ENCODE assay signal across 1 cellular context in genomic region chr7:45592230-45592991, GRCh38.
TF ChIP-seq lines count a peak whose summit lies in the region.

No MANE protein-coding gene starts in this region.

TF ChIP-seq in GM23338, 12 proteins besides CTCF, POLR2A, EP300 and RAD21 (continued from another document):
- TF ChIP-seq ZNF462 (CRISPR knock-in tag; IDR thresholded peaks at IDR 0.05) (no peak), EZH2phosphoT487 (IDR thresholded peaks at IDR 0.05; ENCODE audit: unreplicated experiment) (no peak), CREB1 (CRISPR knock-in tag; IDR thresholded peaks at IDR 0.05; ENCODE audit: low read depth) (no peak), ZNF114 (CRISPR knock-in tag; IDR thresholded peaks at IDR 0.05) (no peak), NANOG (IDR thresholded peaks at IDR 0.05; ENCODE audit: borderline replicate concordance) (no peak), STAT1 (IDR thresholded peaks at IDR 0.05; ENCODE audit: unreplicated experiment) (no peak), ZNF331 (CRISPR knock-in tag; IDR thresholded peaks at IDR 0.05; ENCODE audit: low read depth) (no peak), EZH2 (IDR thresholded peaks at IDR 0.05; ENCODE audit: low read depth, unreplicated experiment) (no peak), JUNB (IDR thresholded peaks at IDR 0.05; ENCODE audit: unreplicated experiment) (no peak), REST (IDR thresholded peaks at IDR 0.05; ENCODE audit: unreplicated experiment) (no peak), POLR2AphosphoS5 (IDR thresholded peaks at IDR 0.05; ENCODE audit: low read depth) (no peak)
